Comparison of ENCODE assay signal across 17 cellular contexts in genomic region chr2:196076778-196077568, GRCh38. TPM values are rescaled to one million over a fixed set of nuclear protein-coding genes. Genes with fewer than 3 reads are reported as not detected.
A peak's percentile ranks its signal among the peaks of the same experiment; 100 is the strongest.
DNase-seq lines count a peak whose midpoint lies in the region; ATAC-seq and TF ChIP-seq lines count a peak whose summit lies in the region.
"Had no signal": no experiment of that assay in that cellular context is flagged by ENCODE, and none has a peak within 500 bp of the region (broad histone marks: within the 10 kb centered on the region; RNA-seq: fewer than 3 reads in every experiment).

No MANE protein-coding gene starts in this region.

- DNase-seq in OCI-LY7 (ENCODE audit: low spot score) (no peak), NCI-H1436 (lab: John Stamatoyannopoulos, UW) (no peak), SKM-1 (lab: John Stamatoyannopoulos, UW; ENCODE audit: unreplicated experiment) (no peak)
- no peak for DNase-seq in stimulated activated naive B cell treated with anti-CD40 and anti-IgM and Interleukin-4, amounts not matched to agents 10 μg/mL and 1 μg/mL and 100 μg/mL, for 72 hours
- DNase-seq in central memory CD4-positive, alpha-beta T cell, result no peak
- DNase-seq: activated CD4-positive, alpha-beta T cell treated with anti-CD3 and anti-CD28 coated beads for 36 hours; activated T-cell treated with anti-CD3 and anti-CD28 coated beads, Interleukin-2, amount 50 U/mL, for 4 hours; left cardiac atrium; NCI-H1092 treated with DMSO at 0.1 percent for 48 hours; NCI-H345; Peyer's patch; T-cell; uterus had no signal

- H3K27ac Mint-ChIP-seq in stimulated activated naive B cell treated with anti-CD40 and anti-IgM and Interleukin-4, amounts not matched to agents 10 μg/mL and 1 μg/mL and 100 μg/mL, for 72 hours, result peak overlapping the region; percentile 81
- H3K27ac Mint-ChIP-seq: activated CD4-positive, alpha-beta T cell treated with anti-CD3 and anti-CD28 coated beads for 36 hours; T-cell had no signal

- no peaks in the 10 kb centered on the region for H3K9me2 ChIP-seq in OCI-LY7 (ENCODE audit: insufficient read depth, low read length)

- no peak overlapping the region for H3K4me3 Mint-ChIP-seq in stimulated activated naive B cell treated with anti-CD40 and anti-IgM and Interleukin-4, amounts not matched to agents 10 μg/mL and 1 μg/mL and 100 μg/mL, for 72 hours
- H3K4me3 Mint-ChIP-seq: activated CD4-positive, alpha-beta T cell treated with anti-CD3 and anti-CD28 coated beads for 36 hours; activated T-cell treated with anti-CD3 and anti-CD28 coated beads, Interleukin-2, amount 50 U/mL, for 4 hours; T-cell had no signal

- no peak overlapping the region for H3K4me2 ChIP-seq in OCI-LY7 (ENCODE audit: low read length)
- H3K4me2 ChIP-seq: BLaER1 treated with 17β-estradiol and CSF1 and Interleukin-3, amounts not matched to agents 10 nM and 100 nM had no signal

- peaks cover 3 to 8% of the 10 kb centered on the region in 2 donors for H3K36me3 Mint-ChIP-seq in stimulated activated naive B cell treated with anti-CD40 and anti-IgM and Interleukin-4, amounts not matched to agents 10 μg/mL and 1 μg/mL and 100 μg/mL, for 72 hours

- H3K79me2 ChIP-seq in OCI-LY7 (ENCODE audit: insufficient read depth, low read depth, low read length), result no peaks in the 10 kb centered on the region

- no TSS peak for BruUV-seq in OCI-LY7 (replicated peaks; lab: Mats Ljungman, UMichigan)

- peaks cover under 1 to 2% of the 10 kb centered on the region in 2 donors for H3K9me3 Mint-ChIP-seq in stimulated activated naive B cell treated with anti-CD40 and anti-IgM and Interleukin-4, amounts not matched to agents 10 μg/mL and 1 μg/mL and 100 μg/mL, for 72 hours
- H3K9me3 Mint-ChIP-seq: T-cell had no signal

- H3K4me1 ChIP-seq in OCI-LY7 (ENCODE audit: insufficient read depth, low read length, poor library complexity, severe bottlenecking), result peaks cover 5% of the 10 kb centered on the region
- H3K4me1 ChIP-seq: uterus had no signal

- no peaks in the 10 kb centered on the region for H3K36me3 ChIP-seq in OCI-LY7 (ENCODE audit: insufficient read depth, low read length)
- H3K36me3 ChIP-seq: BLaER1 treated with 17β-estradiol and CSF1 and Interleukin-3, amounts not matched to agents 10 nM and 100 nM; Peyer's patch; uterus had no signal

- intact Hi-C loops in OCI-LY7 (cut with micrococcal nuclease; ENCODE audit: unreplicated experiment), result loop anchor here (5.0 kb wide), 1 partner anchor 220 kb away; no protein-coding TSS in a partner anchor

- peaks cover 15 to 39% of the 10 kb centered on the region in 2 donors for H3K4me1 Mint-ChIP-seq in stimulated activated naive B cell treated with anti-CD40 and anti-IgM and Interleukin-4, amounts not matched to agents 10 μg/mL and 1 μg/mL and 100 μg/mL, for 72 hours

- no peak for TF ChIP-seq CTCF in OCI-LY7 (conservative IDR thresholded peaks at IDR 0.05; ENCODE audit: low read length)

- peak; percentile 50 for ATAC-seq in GM18907 (IDR thresholded peaks at IDR 0.05; ENCODE audit: unreplicated experiment)
- ATAC-seq in HG02588 (IDR thresholded peaks at IDR 0.05; ENCODE audit: unreplicated experiment), result peak; percentile 54
- peak; percentile 43 to 65 for ATAC-seq in stimulated activated naive B cell treated with anti-CD40 and anti-IgM and Interleukin-4, amounts not matched to agents 10 μg/mL and 1 μg/mL and 100 μg/mL, for 72 hours (replicated peaks)
- ATAC-seq: activated CD4-positive, alpha-beta T cell treated with anti-CD3 and anti-CD28 coated beads for 36 hours; T-cell had no signal

- H3K4me3 ChIP-seq in OCI-LY7 (ENCODE audit: low read depth, low read length, poor library complexity, severe bottlenecking), result no peak overlapping the region
- H3K4me3 ChIP-seq: BLaER1 treated with 17β-estradiol and CSF1 and Interleukin-3, amounts not matched to agents 10 nM and 100 nM; Peyer's patch; uterus had no signal

- H3K27ac ChIP-seq in OCI-LY7 (ENCODE audit: low read depth, low read length, poor library complexity, severe bottlenecking), result no peak overlapping the region
- H3K27ac ChIP-seq: BLaER1 treated with 17β-estradiol and CSF1 and Interleukin-3, amounts not matched to agents 10 nM and 100 nM; epithelial cell of prostate had no signal

- CTCF ChIA-PET in OCI-LY7 (lab: Charles Lee; ENCODE audit: unreplicated experiment), result interaction anchor here (0.9 to 2.5 kb wide), 2 partner anchors 259 to 674 kb away, joined by 4 to 9 read pairs; no protein-coding TSS in a partner anchor

- H3K9me3 ChIP-seq in OCI-LY7 (ENCODE audit: low read length), result no peaks in the 10 kb centered on the region
- H3K9me3 ChIP-seq: Peyer's patch, uterus had no signal

- POLR2A ChIA-PET in OCI-LY7 (lab: Charles Lee), result interaction anchor here (0.5 to 1.8 kb wide), 12 partner anchors 19 to 453 kb away, joined by 3 to 7 read pairs (median 3); no protein-coding TSS in a partner anchor

- H3K27me3 Mint-ChIP-seq in stimulated activated naive B cell treated with anti-CD40 and anti-IgM and Interleukin-4, amounts not matched to agents 10 μg/mL and 1 μg/mL and 100 μg/mL, for 72 hours, result no peaks in the 10 kb centered on the region
- H3K27me3 Mint-ChIP-seq: activated CD4-positive, alpha-beta T cell treated with anti-CD3 and anti-CD28 coated beads for 36 hours; T-cell had no signal

- no peaks in the 10 kb centered on the region for H4K20me1 ChIP-seq in OCI-LY7 (ENCODE audit: insufficient read depth, low read length)
- H4K20me1 ChIP-seq: BLaER1 treated with 17β-estradiol and CSF1 and Interleukin-3, amounts not matched to agents 10 nM and 100 nM had no signal

- peak overlapping the region; percentile 14; the same call in 1 of the 2 replicates for H2AFZ ChIP-seq in OCI-LY7 (ENCODE audit: low read length)

RNA-seq across cellular contexts. Expression of gene DNAH7, which starts 8.3 kb away (rescaled TPM):
- not detected in 2 replicates for total RNA-seq in OCI-LY7 (2014; rRNA removed; shearing (Covaris generic))
- total RNA-seq in OCI-LY7 (2022), result not detected in 2 replicates
- total RNA-seq: activated CD4-positive, alpha-beta T cell treated with anti-CD3 and anti-CD28 coated beads for 36 hours had no signal
